Comparison of ENCODE assay signal across 8 cellular contexts in the genomic region with DNA sequence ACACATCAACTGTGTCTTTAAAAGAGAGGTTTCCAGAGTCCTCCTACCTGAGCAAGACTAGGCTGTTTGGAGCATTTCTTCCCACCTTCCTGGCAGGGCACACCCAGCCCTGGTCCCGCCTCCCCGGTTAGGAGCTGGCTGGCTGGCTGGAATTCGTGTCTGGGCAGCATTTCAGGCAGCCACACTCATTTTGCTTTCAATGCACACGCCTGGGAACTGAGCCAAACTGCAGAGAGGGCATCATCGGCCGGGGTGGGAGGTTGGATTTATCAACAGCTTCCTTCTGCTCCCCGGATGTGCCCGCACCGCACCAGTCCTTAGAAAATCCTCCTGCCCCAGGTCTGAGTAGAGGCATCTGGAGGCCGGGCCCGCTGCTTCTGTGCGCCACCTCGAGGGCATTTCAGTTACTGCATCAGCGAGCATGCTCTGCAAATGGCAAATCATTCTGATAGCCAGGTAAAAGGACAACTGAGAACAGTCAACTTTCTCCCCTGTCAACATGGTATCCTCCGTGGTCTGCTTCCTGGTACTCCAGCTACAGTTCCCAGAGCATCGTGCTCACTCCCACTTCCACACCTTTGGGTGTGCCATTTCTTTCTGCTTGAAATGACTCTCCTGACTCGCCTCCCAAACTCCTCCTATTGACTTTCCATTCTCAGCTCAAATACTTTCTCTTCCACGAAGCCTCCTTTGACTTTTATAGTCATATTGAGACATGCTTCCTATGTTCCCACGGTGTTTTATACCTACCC. TPM values are rescaled to one million over a fixed set of nuclear protein-coding genes. Genes with fewer than 3 reads are reported as not detected.
DNase-seq lines count a peak whose midpoint lies in the region; ATAC-seq and TF ChIP-seq lines count a peak whose summit lies in the region.

No MANE protein-coding gene starts in this region.

- H3K27ac ChIP-seq in heart right ventricle: peak overlapping the region in 9 of 10 donors; percentile 30 to 83 (median 64)
- H3K27ac ChIP-seq in upper lobe of left lung: peak overlapping the region; percentile 52 to 69 (median 56)

- H3K27me3 ChIP-seq in heart right ventricle: no peaks in the 10 kb centered on the region
- no peaks in the 10 kb centered on the region for H3K27me3 ChIP-seq in upper lobe of left lung

- TF ChIP-seq POLR2A in upper lobe of left lung (IDR thresholded peaks at IDR 0.05): no peak

- WGBS in heart right ventricle, 2 donors: 7 to 8% methylated on average over 19 of the region's 19 CpGs
- WGBS in upper lobe of left lung, 2 donors: 9 to 11% methylated on average over 13 to 19 of the region's 19 CpGs

- ATAC-seq in heart right ventricle: peak; percentile 83 to 94 (median 90)
- ATAC-seq in upper lobe of left lung (ENCODE audit: low FRiP score in 2 of 2): peak; percentile 91 to 95
- no peak for ATAC-seq in HG02973 (IDR thresholded peaks at IDR 0.05; ENCODE audit: unreplicated experiment)

- peak; percentile 97 for TF ChIP-seq CTCF in GM12864 (IDR thresholded peaks at IDR 0.05; ENCODE audit: low read depth, low read length, missing control alignments)
- TF ChIP-seq CTCF in heart right ventricle (IDR thresholded peaks at IDR 0.05): peak; percentile 88 to 97 (median 95)
- peak; percentile 85 to 96 (median 92) for TF ChIP-seq CTCF in upper lobe of left lung (IDR thresholded peaks at IDR 0.05)

- H3K36me3 ChIP-seq in heart right ventricle (peaks cover 0 to 16% (median 0%) of the 10 kb centered on the region in 9 donors), upper lobe of left lung (peaks cover 0 to 5% (median 0%) of the 10 kb centered on the region in 4 donors)

- intact Hi-C loops in heart right ventricle (cut with DNase I) (loop anchor here in 8 of 10 donors (1.0 to 10.0 kb wide), 8 partner anchors 35 to 89 kb away; a partner anchor contains a TSS), posterior vena cava (cut with DNase I) (loop anchor here in 1 of 2 donors (10.0 kb wide), 1 partner anchor 59 kb away; a partner anchor contains a TSS)

- H3K4me3 ChIP-seq in GM12864 (ENCODE audit: low read depth, low read length) (no peak overlapping the region), heart right ventricle (peak overlapping the region in 3 of 10 donors; percentile 0 to 25 (median 3)), upper lobe of left lung (peak overlapping the region in 1 of 4 donors; percentile 2)

- peak; percentile 21 for DNase-seq in GM12864 (ENCODE audit: low read depth)
- peak; percentile 45 for DNase-seq in NCI-H1417 treated with DMSO at 0.1 percent for 48 hours (lab: John Stamatoyannopoulos, UW)
- peak; percentile 97 for DNase-seq in SW480 (ENCODE audit: low spot score)
- peak; percentile 96 for DNase-seq in amniotic epithelial cell (ENCODE audit: low read depth)
- peak; percentile 88 to 90 for DNase-seq in heart right ventricle
- DNase-seq in posterior vena cava (ENCODE audit: low spot score): peak; percentile 95
- peak; percentile 88 for DNase-seq in upper lobe of left lung

- H3K4me1 ChIP-seq in heart right ventricle: peaks cover 18 to 67% (median 43%) of the 10 kb centered on the region in 9 donors
- H3K4me1 ChIP-seq in upper lobe of left lung: peaks cover 24 to 38% (median 30%) of the 10 kb centered on the region in 4 donors

- no peak for TF ChIP-seq EP300 in upper lobe of left lung (IDR thresholded peaks at IDR 0.05)

- peaks cover 0 to 3% (median 0%) of the 10 kb centered on the region in 11 donors for H3K9me3 ChIP-seq in heart right ventricle
- no peaks in the 10 kb centered on the region for H3K9me3 ChIP-seq in upper lobe of left lung

RNA-seq across cellular contexts. Expression of a gene that starts 20.6 kb away (rescaled TPM):
- 10 to 100 TPM; 56.7 to 93.0 (median 71.8) TPM for total RNA-seq in heart right ventricle
- 10 to 100 TPM; 25.1 to 51.4 TPM for polyA plus RNA-seq in heart right ventricle
- 10 to 100 TPM; 20.4 to 23.0 TPM for total RNA-seq in posterior vena cava
- 100 to 1,000 TPM in 1 of 6 donors, 10 to 100 TPM in 5; 32.5 to 141 (median 42.9) TPM for total RNA-seq in upper lobe of left lung

RNA-seq across cellular contexts. Expression of a gene that starts 34.3 kb away (rescaled TPM):
- total RNA-seq in heart right ventricle: 10 to 100 TPM in 9 of 10 donors, 1 to 10 TPM in 1; 9.4 to 25.5 (median 16.3) TPM
- 1 to 10 TPM; 3.3 to 4.2 TPM for polyA plus RNA-seq in heart right ventricle
- total RNA-seq in posterior vena cava: 10 to 100 TPM; 13.1 to 18.4 TPM
- 10 to 100 TPM in 2 of 6 donors, 1 to 10 TPM in 4; 5.5 to 11.3 (median 8.2) TPM for total RNA-seq in upper lobe of left lung

RNA-seq across cellular contexts. Expression of a gene that starts 59.8 kb away (rescaled TPM):
- total RNA-seq in heart right ventricle (10 to 100 TPM; 56.7 to 72.7 (median 66.4) TPM), posterior vena cava (100 to 1,000 TPM in 1 of 2 donors, 10 to 100 TPM in 1; 95.1 to 117 TPM), upper lobe of left lung (10 to 100 TPM; 43.9 to 97.7 (median 73.5) TPM)
- 10 to 100 TPM; 44.6 to 60.3 TPM for polyA plus RNA-seq in heart right ventricle

Comparison
In these comparisons a context has a peak if more than half of its experiments do, and no peak if none do; other contexts are left out.
1. DNase-seq: peak in every context shown above with its lines; median percentile 97 in SW480; 96 in amniotic epithelial cell; 95 in posterior vena cava; 89 in heart right ventricle; 88 in upper lobe of left lung; 45 in NCI-H1417 treated with DMSO at 0.1 percent for 48 hours; 21 in GM12864.